In the genomic region with DNA sequence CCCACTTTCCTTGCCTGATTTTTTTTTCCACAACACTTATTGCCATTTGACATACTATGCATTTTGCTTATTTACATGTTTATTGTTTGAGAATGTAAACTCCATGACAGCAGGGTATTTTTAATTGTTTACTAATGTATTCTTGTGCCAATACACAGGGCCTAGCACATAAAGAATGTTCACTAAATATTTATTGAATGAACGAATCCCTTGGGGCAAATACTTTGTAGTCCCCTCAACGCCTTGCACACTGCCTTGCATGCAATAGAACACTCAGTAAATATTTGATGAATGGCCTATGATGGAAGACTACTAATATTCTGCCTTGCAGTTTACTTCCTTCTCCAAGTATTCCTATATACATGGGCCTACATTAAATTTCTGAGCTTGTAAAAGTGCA, we compare ENCODE assay signal across 16 cellular contexts.
"Had no signal": no experiment of that assay in that cellular context is flagged by ENCODE, and none has a peak within 500 bp of the region (broad histone marks: within the 10 kb centered on the region; RNA-seq: fewer than 3 reads in every experiment).

No MANE protein-coding gene starts in this region.

- H3K9me3 ChIP-seq: adrenal gland, gastroesophageal sphincter, left ventricle myocardium inferior, sigmoid colon had no signal

- H3K9me3 Mint-ChIP-seq: activated CD8-positive, alpha-beta T cell treated with anti-CD3 and anti-CD28 coated beads for 36 hours; activated naive CD4-positive, alpha-beta T cell treated with anti-CD3 and anti-CD28 coated beads for 36 hours; central memory CD8-positive, alpha-beta T cell; memory B cell had no signal

- H3K36me3 Mint-ChIP-seq: memory B cell had no signal

- ATAC-seq: activated CD8-positive, alpha-beta T cell treated with anti-CD3 and anti-CD28 coated beads for 36 hours; gastroesophageal sphincter had no signal

- H3K27me3 Mint-ChIP-seq: activated CD8-positive, alpha-beta T cell treated with anti-CD3 and anti-CD28 coated beads for 36 hours; central memory CD8-positive, alpha-beta T cell; memory B cell had no signal

- H3K36me3 ChIP-seq: adrenal gland, gastroesophageal sphincter, left ventricle myocardium inferior, sigmoid colon had no signal

- H3K27me3 ChIP-seq: adrenal gland, gastroesophageal sphincter, sigmoid colon had no signal

- DNase-seq: activated CD8-positive, alpha-beta T cell treated with anti-CD3 and anti-CD28 coated beads for 36 hours; activated naive CD4-positive, alpha-beta T cell treated with anti-CD3 and anti-CD28 coated beads for 36 hours; adrenal gland; cortex of kidney; effector CD8-positive, alpha-beta T cell; kidney; left ventricle myocardium inferior; nephron progenitor cell; sigmoid colon; stimulated activated CD4-positive, alpha-beta T cell treated with anti-CD3 and anti-CD28 coated beads, Interleukin-2, amount 100 ng/mL, for 24 hours; stimulated activated naive CD4-positive, alpha-beta T cell; substantia nigra; T-helper 9 cell had no signal
